3 cellular contexts compared by ENCODE assay signal in genomic region chr1:231714440-231714839, GRCh38.
A peak's percentile ranks its signal among the peaks of the same experiment; 100 is the strongest.
TF ChIP-seq lines count a peak whose summit lies in the region.

No MANE protein-coding gene starts in this region.

TF ChIP-seq in HEK293, 187 proteins besides CTCF, POLR2A, EP300 and RAD21:
- TF ChIP-seq EGR2 (tag by site-specific recombination; IDR thresholded peaks at IDR 0.05; ENCODE audit: low read depth): no peak
- TF ChIP-seq ZNF692 (tag by site-specific recombination; IDR thresholded peaks at IDR 0.05): no peak
- peak; percentile 90 for TF ChIP-seq ZNF596 (tag by site-specific recombination; IDR thresholded peaks at IDR 0.05)
- no peak for TF ChIP-seq HOXC10 (CRISPR knock-in tag; IDR thresholded peaks at IDR 0.05)
- no peak for TF ChIP-seq BCL11A (tag by site-specific recombination; IDR thresholded peaks at IDR 0.05; ENCODE audit: low read depth)
- no peak for TF ChIP-seq ZFP3 (tag by site-specific recombination; IDR thresholded peaks at IDR 0.05; ENCODE audit: low read depth)
- TF ChIP-seq INSM2 (tag by site-specific recombination; IDR thresholded peaks at IDR 0.05): no peak
- TF ChIP-seq ZNF133 (tag by site-specific recombination; IDR thresholded peaks at IDR 0.05): no peak
- TF ChIP-seq ZNF366 (tag by site-specific recombination; conservative IDR thresholded peaks at IDR 0.05): peak; percentile 38; the same call in 1 of the 2 replicates
- no peak for TF ChIP-seq ZNF2 (tag by site-specific recombination; IDR thresholded peaks at IDR 0.05)
- no peak for TF ChIP-seq ZBTB7A (tag by site-specific recombination; IDR thresholded peaks at IDR 0.05; ENCODE audit: low read depth)
- TF ChIP-seq ZBTB6 (tag by site-specific recombination; IDR thresholded peaks at IDR 0.05): peak; percentile 74; the same call in 1 of the 2 replicates
- TF ChIP-seq ZBTB48 (tag by site-specific recombination; IDR thresholded peaks at IDR 0.05): no peak
- TF ChIP-seq ZNF394 (tag by site-specific recombination; IDR thresholded peaks at IDR 0.05; ENCODE audit: borderline replicate concordance): no peak
- TF ChIP-seq ZNF843 (tag by site-specific recombination; IDR thresholded peaks at IDR 0.05): no peak

TF ChIP-seq in HEK293T, 16 proteins besides CTCF, POLR2A, EP300 and RAD21:
- TF ChIP-seq L3MBTL2 (conservative IDR thresholded peaks at IDR 0.05) (0 out of 2 replicates have a peak, but pooled peaks have one; percentile 23), FOXA1 (IDR thresholded peaks at IDR 0.05) (no peak), ARNT (IDR thresholded peaks at IDR 0.05) (no peak), ELF4 (IDR thresholded peaks at IDR 0.05) (no peak)

TF ChIP-seq in K562, 482 proteins besides CTCF, POLR2A, EP300 and RAD21:
- TF ChIP-seq OTX1 (CRISPR knock-in tag; IDR thresholded peaks at IDR 0.05) (0 out of 2 replicates have a peak, but pooled peaks have one; percentile 45), THAP12 (CRISPR knock-in tag; IDR thresholded peaks at IDR 0.05) (no peak), ID3 (CRISPR knock-in tag; IDR thresholded peaks at IDR 0.05) (no peak), ID3 (tag; IDR thresholded peaks at IDR 0.05) (no peak), XRCC3 (IDR thresholded peaks at IDR 0.05) (no peak), ZNF316 (IDR thresholded peaks at IDR 0.05) (peak; percentile 20; the same call in 1 of the 2 replicates), THRB (CRISPR knock-in tag; conservative IDR thresholded peaks at IDR 0.05) (0 out of 2 replicates have a peak, but pooled peaks have one; percentile 54), POLR3A (IDR thresholded peaks at IDR 0.05; ENCODE audit: borderline replicate concordance, extremely low read depth, insufficient read depth, insufficient read length) (no peak), BMI1 (IDR thresholded peaks at IDR 0.05; ENCODE audit: low read length) (no peak), ELF4 (CRISPR knock-in tag; IDR thresholded peaks at IDR 0.05) (0 out of 2 replicates have a peak, but pooled peaks have one; percentile 38)
